In the genomic region with DNA sequence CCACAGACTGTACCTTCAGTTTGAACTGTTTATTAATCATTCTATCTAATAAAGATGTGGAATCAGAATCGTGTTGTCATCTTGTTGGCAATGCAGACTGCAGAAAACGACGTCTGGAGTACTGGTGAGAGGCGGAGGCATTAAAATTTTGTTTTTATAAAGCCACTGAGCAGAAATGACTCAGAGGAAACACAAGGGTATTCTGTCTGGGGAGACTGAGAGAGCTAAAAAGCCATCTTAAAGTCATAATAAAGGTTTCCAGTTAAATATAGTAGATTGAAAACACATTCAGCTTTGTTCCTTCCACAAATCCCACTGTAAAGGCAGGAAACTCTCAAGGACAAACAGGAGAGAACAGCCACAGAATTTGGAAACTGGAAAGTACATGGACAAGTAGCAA, we compare ENCODE assay signal across 15 cellular contexts.
A peak's percentile ranks its signal among the peaks of the same experiment; 100 is the strongest.
DNase-seq lines count a peak whose midpoint lies in the region; ATAC-seq and TF ChIP-seq lines count a peak whose summit lies in the region.
"Had no signal": no experiment of that assay in that cellular context is flagged by ENCODE, and none has a peak within 500 bp of the region (broad histone marks: within the 10 kb centered on the region; RNA-seq: fewer than 3 reads in every experiment).

No MANE protein-coding gene starts in this region.

- no peak overlapping the region for H3K9ac ChIP-seq in adipocyte (ENCODE audit: low read length)

- peaks cover 4% of the 10 kb centered on the region for H3K36me3 ChIP-seq in adipocyte (ENCODE audit: control insufficient read depth, insufficient read depth, low read length, severe bottlenecking)

- H3K27ac Mint-ChIP-seq in activated naive CD4-positive, alpha-beta T cell treated with anti-CD3 and anti-CD28 coated beads, Interleukin-2, amount 50 U/mL, for 72 hours: peak overlapping the region; percentile 23 to 81
- H3K27ac Mint-ChIP-seq: nephron had no signal

- peaks cover 22% of the 10 kb centered on the region for H3K4me1 ChIP-seq in adipocyte (ENCODE audit: control insufficient read depth, insufficient read depth, low read length)
- H3K4me1 ChIP-seq: gastroesophageal sphincter had no signal

- TF ChIP-seq CTCF in foreskin fibroblast (IDR thresholded peaks at IDR 0.05; ENCODE audit: low read depth, low read length): no peak

- peaks cover 25 to 37% of the 10 kb centered on the region in 2 donors for H3K36me3 Mint-ChIP-seq in activated naive CD4-positive, alpha-beta T cell treated with anti-CD3 and anti-CD28 coated beads, Interleukin-2, amount 50 U/mL, for 72 hours

- DNase-seq in activated naive CD4-positive, alpha-beta T cell treated with anti-CD3 and anti-CD28 coated beads, Interleukin-2, amount 50 U/mL, for 72 hours (ENCODE audit: low spot score in 2 of 2): no peak
- no peak for DNase-seq in activated naive CD4-positive, alpha-beta T cell treated with Interleukin-2 at 50 U/mL for 16 hours
- DNase-seq in adipocyte (ENCODE audit: low read depth) (peak; percentile 75), foreskin fibroblast (peak; percentile 78 to 89), hippocampal formation (lab: John Stamatoyannopoulos, UW) (no peak), hypothalamus (lab: John Stamatoyannopoulos, UW) (no peak), NCI-H748 (lab: John Stamatoyannopoulos, UW; ENCODE audit: unreplicated experiment) (no peak)
- DNase-seq: activated effector memory CD4-positive, alpha-beta T cell treated with Interleukin-2 at 50 U/mL for 16 hours; AML-193; KG1; NCI-H2081 treated with DMSO at 0.1 percent for 48 hours; trophoblast cell had no signal

- H3K4me3 ChIP-seq in adipocyte (ENCODE audit: low read length): peak overlapping the region; percentile 3
- no peak overlapping the region for H3K4me3 ChIP-seq in foreskin fibroblast (ENCODE audit: low read depth in 1 of 2, low read length in 2 of 2)
- H3K4me3 ChIP-seq: gastroesophageal sphincter had no signal

- no peak for ATAC-seq in activated naive CD4-positive, alpha-beta T cell treated with anti-CD3 and anti-CD28 coated beads, Interleukin-2, amount 50 U/mL, for 72 hours
- ATAC-seq in GM21619 (IDR thresholded peaks at IDR 0.05; ENCODE audit: unreplicated experiment): no peak
- ATAC-seq: gastroesophageal sphincter had no signal

- peaks cover 10% of the 10 kb centered on the region for H3K9me3 ChIP-seq in adipocyte (ENCODE audit: control insufficient read depth, low read length)

- H3K9me3 Mint-ChIP-seq in activated naive CD4-positive, alpha-beta T cell treated with anti-CD3 and anti-CD28 coated beads, Interleukin-2, amount 50 U/mL, for 72 hours: peaks cover 19 to 20% of the 10 kb centered on the region in 2 donors

- H3K27me3 ChIP-seq in adipocyte (replicated peaks; ENCODE audit: control insufficient read depth, insufficient read depth, low read length): no peaks in the 10 kb centered on the region
- H3K27me3 ChIP-seq: gastroesophageal sphincter had no signal

Comparison
In these comparisons a context has a peak if more than half of its experiments do, and no peak if none do; other contexts are left out.
1. DNase-seq: peak in adipocyte (single experiment) and foreskin fibroblast (2 of 2); none in activated naive CD4-positive, alpha-beta T cell treated with anti-CD3 and anti-CD28 coated beads, Interleukin-2, amount 50 U/mL, for 72 hours (0 of 2), activated naive CD4-positive, alpha-beta T cell treated with Interleukin-2 at 50 U/mL for 16 hours (single experiment), hippocampal formation (0 of 2), hypothalamus (0 of 51) and NCI-H748 (single experiment).